ENCODE assay signal across 28 cellular contexts in the genomic region with DNA sequence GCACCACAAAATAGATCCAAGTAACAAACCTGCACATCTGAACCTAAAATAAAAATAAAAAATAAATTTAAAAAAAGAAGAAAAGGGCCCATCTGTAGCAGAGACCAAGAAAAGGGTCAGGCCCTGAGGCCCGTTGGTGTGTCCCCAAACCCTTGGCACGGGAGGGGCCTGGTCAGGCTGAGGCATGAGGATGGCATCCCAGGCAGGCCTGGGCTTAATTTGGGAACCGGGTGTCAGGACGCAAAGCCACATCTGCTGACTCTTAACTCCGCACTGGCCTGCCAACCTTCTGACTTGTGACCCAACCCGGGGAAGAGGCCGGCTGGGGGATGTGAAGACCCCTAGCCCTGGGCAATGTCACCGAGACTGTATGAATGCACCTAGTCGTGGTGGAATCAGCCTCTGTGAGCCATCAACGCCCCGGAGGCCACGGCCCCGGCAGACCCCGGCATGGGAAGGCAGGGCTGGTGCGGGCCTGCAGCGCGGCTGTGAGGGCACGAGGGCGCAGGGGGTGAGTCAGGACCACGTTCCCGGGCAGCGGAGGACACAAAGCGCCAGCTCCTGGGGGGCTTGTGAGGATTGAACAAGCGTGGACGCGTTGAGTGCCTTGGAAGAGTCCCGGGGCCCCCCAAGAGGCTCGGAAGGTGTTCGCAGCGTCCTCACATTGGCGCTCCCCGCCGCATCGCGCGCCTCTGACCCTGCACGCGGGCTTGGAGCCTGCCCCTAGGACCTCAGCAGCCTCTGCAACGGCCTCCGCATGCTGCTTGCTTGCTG. TPM values are rescaled to one million over a fixed set of nuclear protein-coding genes. Genes with fewer than 3 reads are reported as not detected.
"Had no signal": no experiment of that assay in that cellular context is flagged by ENCODE, and none has a peak within 500 bp of the region (broad histone marks: within the 10 kb centered on the region; RNA-seq: fewer than 3 reads in every experiment).

No MANE protein-coding gene starts in this region.

- H3K27me3 ChIP-seq: Peyer's patch had no signal

- H3K4me3 ChIP-seq: Peyer's patch had no signal

- H3K9ac ChIP-seq: KMS-11 had no signal

- H3K9me3 ChIP-seq: Peyer's patch had no signal

- H3K4me1 ChIP-seq: Peyer's patch had no signal

- H3K9me3 Mint-ChIP-seq: activated B cell treated with CpG ODN at 0.5 μM for 24 hours; activated CD4-positive, alpha-beta memory T cell treated with anti-CD3 and anti-CD28 coated beads for 36 hours; activated CD4-positive, alpha-beta T cell treated with anti-CD3 and anti-CD28 coated beads, Interleukin-2, amount 10 ng/mL, durations not matched to agents 24 days and 14 days; activated naive CD4-positive, alpha-beta T cell treated with anti-CD3 and anti-CD28 coated beads, Interleukin-2, amount 10 ng/mL, durations not matched to agents 7 days and 5 days; activated naive CD8-positive, alpha-beta T cell treated with anti-CD3 and anti-CD28 coated beads for 36 hours; activated T-cell treated with anti-CD3 and anti-CD28 coated beads, Interleukin-2, amount 50 U/mL, for 72 hours; activated T-helper 2 cell treated with anti-CD3 and anti-CD28 coated beads, Interferon-gamma antibody, Interleukin-2, Interleukin-4, amounts not matched to agents 10 μg/mL and 5 μg/mL and 100 μg/mL, durations not matched to agents 14 hours and 24 hours and 36 hours had no signal

- H3K27ac ChIP-seq: KMS-11, Peyer's patch, RWPE1 had no signal

- ATAC-seq: activated T-cell treated with anti-CD3 and anti-CD28 coated beads, Interleukin-2, amount 50 U/mL, for 72 hours; T-helper 17 cell had no signal

- H3K4me1 Mint-ChIP-seq: activated B cell treated with CpG ODN at 0.5 μM for 24 hours, T-helper 17 cell had no signal

- DNase-seq: activated B cell treated with CpG ODN at 0.5 μM for 24 hours; activated CD4-positive, alpha-beta memory T cell treated with anti-CD3 and anti-CD28 coated beads for 36 hours; activated CD4-positive, alpha-beta T cell treated with anti-CD3 and anti-CD28 coated beads for 1 hour; activated CD4-positive, alpha-beta T cell treated with anti-CD3 and anti-CD28 coated beads, Interleukin-2, amount 10 ng/mL, durations not matched to agents 24 days and 14 days; activated CD8-positive, alpha-beta memory T cell treated with anti-CD3 and anti-CD28 coated beads for 24 hours; activated gamma-delta T cell treated with Interleukin-2 at 50 U/mL for 16 hours; activated naive CD4-positive, alpha-beta T cell treated with anti-CD3 and anti-CD28 coated beads, Interleukin-2, amount 10 ng/mL, durations not matched to agents 7 days and 5 days; activated naive CD8-positive, alpha-beta T cell treated with anti-CD3 and anti-CD28 coated beads for 36 hours; activated T-cell treated with anti-CD3 and anti-CD28 coated beads, Interleukin-2, amount 50 U/mL, for 72 hours; caudate nucleus; NCI-H1092 treated with DMSO at 0.1 percent for 48 hours; NCI-H1417 treated with DMSO at 0.1 percent for 48 hours; NCI-H1694; NCI-H2029; NCI-H2107; NCI-H345; NCI-H510A; NCI-H69; NK-92 treated with Interleukin-12 subunit alpha and Interleukin-12 subunit beta, amount 100 ng/mL, for 24 hours; Peyer's patch; SHP77 treated with DMSO at 0.1 percent for 48 hours; T-helper 17 cell; T-helper 9 cell had no signal

- H3K27ac Mint-ChIP-seq: activated B cell treated with CpG ODN at 0.5 μM for 24 hours; activated CD4-positive, alpha-beta memory T cell treated with anti-CD3 and anti-CD28 coated beads for 36 hours; activated CD4-positive, alpha-beta T cell treated with anti-CD3 and anti-CD28 coated beads, Interleukin-2, amount 10 ng/mL, durations not matched to agents 24 days and 14 days; activated naive CD4-positive, alpha-beta T cell treated with anti-CD3 and anti-CD28 coated beads, Interleukin-2, amount 10 ng/mL, durations not matched to agents 7 days and 5 days; activated naive CD8-positive, alpha-beta T cell treated with anti-CD3 and anti-CD28 coated beads for 36 hours; activated T-cell treated with anti-CD3 and anti-CD28 coated beads, Interleukin-2, amount 50 U/mL, for 72 hours; activated T-helper 2 cell treated with anti-CD3 and anti-CD28 coated beads, Interferon-gamma antibody, Interleukin-2, Interleukin-4, amounts not matched to agents 10 μg/mL and 5 μg/mL and 100 μg/mL, durations not matched to agents 14 hours and 24 hours and 36 hours; T-helper 17 cell had no signal

- H3K36me3 ChIP-seq: Peyer's patch had no signal

- H3K4me2 ChIP-seq: KMS-11 had no signal

- H3K4me3 Mint-ChIP-seq: activated B cell treated with CpG ODN at 0.5 μM for 24 hours; activated CD4-positive, alpha-beta memory T cell treated with anti-CD3 and anti-CD28 coated beads for 36 hours; activated CD4-positive, alpha-beta T cell treated with anti-CD3 and anti-CD28 coated beads, Interleukin-2, amount 10 ng/mL, durations not matched to agents 24 days and 14 days; activated naive CD4-positive, alpha-beta T cell treated with anti-CD3 and anti-CD28 coated beads, Interleukin-2, amount 10 ng/mL, durations not matched to agents 7 days and 5 days; activated naive CD8-positive, alpha-beta T cell treated with anti-CD3 and anti-CD28 coated beads for 36 hours; activated T-cell treated with anti-CD3 and anti-CD28 coated beads, Interleukin-2, amount 50 U/mL, for 72 hours; T-helper 17 cell had no signal

- H3K36me3 Mint-ChIP-seq: activated CD4-positive, alpha-beta memory T cell treated with anti-CD3 and anti-CD28 coated beads for 36 hours; activated naive CD4-positive, alpha-beta T cell treated with anti-CD3 and anti-CD28 coated beads, Interleukin-2, amount 10 ng/mL, durations not matched to agents 7 days and 5 days; activated naive CD8-positive, alpha-beta T cell treated with anti-CD3 and anti-CD28 coated beads for 36 hours had no signal

RNA-seq across cellular contexts. Expression of gene ATP12A, which starts 38.2 kb away (rescaled TPM):
- total RNA-seq: activated B cell treated with CpG ODN at 0.5 μM for 24 hours, MCF 10A, Peyer's patch, T-helper 17 cell had no signal

RNA-seq across cellular contexts. Expression of gene RNF17, which starts 45.6 kb away (rescaled TPM):
- total RNA-seq: activated B cell treated with CpG ODN at 0.5 μM for 24 hours; activated CD4-positive, alpha-beta memory T cell treated with anti-CD3 and anti-CD28 coated beads for 36 hours; activated CD4-positive, alpha-beta T cell treated with anti-CD3 and anti-CD28 coated beads, Interleukin-2, amount 10 ng/mL, durations not matched to agents 24 days and 14 days; activated naive CD8-positive, alpha-beta T cell treated with anti-CD3 and anti-CD28 coated beads for 36 hours; activated T-helper 2 cell treated with anti-CD3 and anti-CD28 coated beads, Interferon-gamma antibody, Interleukin-2, Interleukin-4, amounts not matched to agents 10 μg/mL and 5 μg/mL and 100 μg/mL, durations not matched to agents 14 hours and 24 hours and 36 hours; MCF 10A; Peyer's patch; SK-MEL-5 had no signal
